In genomic region chr13:51245583-51245982, GRCh38 we compare ENCODE assay signal across 23 cellular contexts. TPM values are rescaled to one million over a fixed set of nuclear protein-coding genes. Genes with fewer than 3 reads are reported as not detected.
"Had no signal": no experiment of that assay in that cellular context is flagged by ENCODE, and none has a peak within 500 bp of the region (broad histone marks: within the 10 kb centered on the region; RNA-seq: fewer than 3 reads in every experiment).

No MANE protein-coding gene starts in this region.

- H3K27me3 ChIP-seq: ascending aorta, breast epithelium, neural progenitor cell, vagina had no signal

- H3K9me3 Mint-ChIP-seq: activated naive CD4-positive, alpha-beta T cell treated with anti-CD3 and anti-CD28 coated beads, Interleukin-2, amount 10 ng/mL, durations not matched to agents 7 days and 5 days; dendritic cell treated with granulocyte-macrophage colony-stimulating factor and Interleukin-4, amounts not matched to agents 40 ng/mL and 50 ng/mL, for 4 days; memory B cell; neural progenitor cell; stimulated activated memory B cell treated with anti-CD40 and anti-IgM and Interleukin-4, amounts not matched to agents 10 μg/mL and 1 μg/mL and 100 μg/mL, for 72 hours; T-helper 1 cell treated with Interleukin-12 subunit alpha and Interleukin-12 subunit beta and Interleukin-4 antibody, amounts not matched to agents 30 μg/mL and 1 μg/mL, for 36 hours had no signal

- H3K9ac ChIP-seq: neural progenitor cell had no signal

- H3K36me3 ChIP-seq: ascending aorta, breast epithelium, neural progenitor cell, prostate gland, vagina had no signal

- H2AFZ ChIP-seq: neural progenitor cell had no signal

- H3K4me3 Mint-ChIP-seq: activated naive CD4-positive, alpha-beta T cell treated with anti-CD3 and anti-CD28 coated beads, Interleukin-2, amount 10 ng/mL, durations not matched to agents 7 days and 5 days; dendritic cell treated with granulocyte-macrophage colony-stimulating factor and Interleukin-4, amounts not matched to agents 40 ng/mL and 50 ng/mL, for 4 days; memory B cell; naive thymus-derived CD4-positive, alpha-beta T cell; neural progenitor cell; stimulated activated memory B cell treated with anti-CD40 and anti-IgM and Interleukin-4, amounts not matched to agents 10 μg/mL and 1 μg/mL and 100 μg/mL, for 72 hours; T-helper 1 cell treated with Interleukin-12 subunit alpha and Interleukin-12 subunit beta and Interleukin-4 antibody, amounts not matched to agents 30 μg/mL and 1 μg/mL, for 36 hours had no signal

- H3K27ac Mint-ChIP-seq: activated naive CD4-positive, alpha-beta T cell treated with anti-CD3 and anti-CD28 coated beads, Interleukin-2, amount 10 ng/mL, durations not matched to agents 7 days and 5 days; dendritic cell treated with granulocyte-macrophage colony-stimulating factor and Interleukin-4, amounts not matched to agents 40 ng/mL and 50 ng/mL, for 4 days; memory B cell; stimulated activated memory B cell treated with anti-CD40 and anti-IgM and Interleukin-4, amounts not matched to agents 10 μg/mL and 1 μg/mL and 100 μg/mL, for 72 hours; T-helper 1 cell treated with Interleukin-12 subunit alpha and Interleukin-12 subunit beta and Interleukin-4 antibody, amounts not matched to agents 30 μg/mL and 1 μg/mL, for 36 hours had no signal

- H3K27ac ChIP-seq: ascending aorta, breast epithelium, neural progenitor cell, vagina had no signal

- DNase-seq: activated CD4-positive, CD25-positive, alpha-beta regulatory T cell treated with anti-CD3 and anti-CD28 coated beads, Interleukin-2, amount 50 U/mL, for 72 hours; activated CD8-positive, alpha-beta memory T cell treated with anti-CD3 and anti-CD28 coated beads for 24 hours; activated CD8-positive, alpha-beta memory T cell treated with anti-CD3 and anti-CD28 coated beads, Interleukin-2, amount 50 U/mL, for 48 hours; activated effector memory CD4-positive, alpha-beta T cell treated with Interleukin-2 at 50 U/mL for 16 hours; activated naive CD4-positive, alpha-beta T cell treated with anti-CD3 and anti-CD28 coated beads, Interleukin-2, amount 10 ng/mL, durations not matched to agents 7 days and 5 days; activated T-cell treated with anti-CD3 and anti-CD28 coated beads, Interleukin-2, amount 50 U/mL, for 48 hours; effector memory CD4-positive, alpha-beta T cell; foreskin fibroblast; kidney; mucosa of descending colon; naive thymus-derived CD4-positive, alpha-beta T cell; stimulated activated CD4-positive, alpha-beta T cell treated with anti-CD3 and anti-CD28 coated beads, Interleukin-4, amount 100 ng/mL, for 24 hours; trophoblast cell had no signal

- H3K9me3 ChIP-seq: ascending aorta, breast epithelium, mucosa of descending colon, prostate gland, vagina had no signal

- H3K27me3 Mint-ChIP-seq: dendritic cell treated with granulocyte-macrophage colony-stimulating factor and Interleukin-4, amounts not matched to agents 40 ng/mL and 50 ng/mL, for 4 days had no signal

- ATAC-seq: mucosa of descending colon; naive thymus-derived CD4-positive, alpha-beta T cell; sciatic nerve; stimulated activated memory B cell treated with anti-CD40 and anti-IgM and Interleukin-4, amounts not matched to agents 10 μg/mL and 1 μg/mL and 100 μg/mL, for 72 hours had no signal

- H3K36me3 Mint-ChIP-seq: activated naive CD4-positive, alpha-beta T cell treated with anti-CD3 and anti-CD28 coated beads, Interleukin-2, amount 10 ng/mL, durations not matched to agents 7 days and 5 days; memory B cell; naive thymus-derived CD4-positive, alpha-beta T cell; stimulated activated memory B cell treated with anti-CD40 and anti-IgM and Interleukin-4, amounts not matched to agents 10 μg/mL and 1 μg/mL and 100 μg/mL, for 72 hours had no signal

- H3K4me1 Mint-ChIP-seq: activated naive CD4-positive, alpha-beta T cell treated with anti-CD3 and anti-CD28 coated beads, Interleukin-2, amount 10 ng/mL, durations not matched to agents 7 days and 5 days; memory B cell; naive thymus-derived CD4-positive, alpha-beta T cell; stimulated activated memory B cell treated with anti-CD40 and anti-IgM and Interleukin-4, amounts not matched to agents 10 μg/mL and 1 μg/mL and 100 μg/mL, for 72 hours had no signal

- H3K4me1 ChIP-seq: breast epithelium, vagina had no signal

- H3K4me3 ChIP-seq: ascending aorta, breast epithelium, mucosa of descending colon, neural progenitor cell, prostate gland, vagina had no signal

RNA-seq across cellular contexts. Expression of gene FAM124A, which starts 23.4 kb away (rescaled TPM):
- polyA plus RNA-seq: naive thymus-derived CD4-positive, alpha-beta T cell had no signal
